ENCODE assay signal across 15 cellular contexts in the genomic region with DNA sequence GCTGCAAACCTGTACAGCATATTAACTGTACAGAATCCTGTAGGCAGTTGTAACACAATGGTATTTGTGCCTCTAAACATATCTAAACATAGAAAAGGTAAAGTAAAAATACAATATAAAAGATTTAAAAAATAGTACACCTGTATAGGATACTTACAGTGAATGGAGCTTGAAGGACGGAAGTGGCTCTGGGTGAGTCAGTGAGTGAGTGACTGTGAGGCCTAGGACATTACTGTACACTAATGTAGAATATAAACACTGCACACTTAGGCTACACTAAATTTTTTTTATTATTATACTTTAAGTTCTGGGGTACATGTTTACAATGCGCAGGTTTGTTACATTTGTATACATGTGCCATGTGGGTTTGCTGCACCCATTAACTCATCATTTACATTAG.
A peak's percentile ranks its signal among the peaks of the same experiment; 100 is the strongest.
DNase-seq lines count a peak whose midpoint lies in the region; ATAC-seq, FAIRE-seq and TF ChIP-seq lines count a peak whose summit lies in the region.
"Had no signal": no experiment of that assay in that cellular context is flagged by ENCODE, and none has a peak within 500 bp of the region (broad histone marks: within the 10 kb centered on the region; RNA-seq: fewer than 3 reads in every experiment).

No MANE protein-coding gene starts in this region.

- FAIRE-seq in RCC 7860 (lab: Jason Lieb, UNC) = peak; percentile 83
- FAIRE-seq: A549, D721Med had no signal

- peaks cover 65% of the 10 kb centered on the region for H3K4me1 Mint-ChIP-seq in progenitor cell of endocrine pancreas (ENCODE audit: low read depth)

- no peaks in the 10 kb centered on the region for H3K27me3 Mint-ChIP-seq in progenitor cell of endocrine pancreas

- TF ChIP-seq CTCF in progenitor cell of endocrine pancreas (IDR thresholded peaks at IDR 0.05; ENCODE audit: unreplicated experiment) = no peak
- no peak for TF ChIP-seq CTCF in omental fat pad (IDR thresholded peaks at IDR 0.05)

- DNase-seq in ELR (ENCODE audit: low read depth) (peak; percentile 31), RCC 7860 (ENCODE audit: low spot score) (peak; percentile 53), glomerular visceral epithelial cell (ENCODE audit: extremely low spot score) (peak; percentile 20), progenitor cell of endocrine pancreas (ENCODE audit: low spot score, unreplicated experiment) (no peak), omental fat pad (ENCODE audit: low spot score) (no peak), NCI-H2227 treated with DMSO at 0.1 percent for 48 hours (lab: John Stamatoyannopoulos, UW) (no peak)
- no peak for DNase-seq in activated T-cell treated with anti-CD3 and anti-CD28 coated beads, Interleukin-2, amount 50 U/mL, for 1 hour
- DNase-seq: BE2C; CD4-positive, alpha-beta memory T cell; DND-41; GF-D8; HCEC 1CT; HFFc6 had no signal

- no peak for ATAC-seq in omental fat pad (ENCODE audit: low FRiP score)
- ATAC-seq: A549 had no signal

- H3K9me3 Mint-ChIP-seq in progenitor cell of endocrine pancreas (ENCODE audit: low read depth) = no peaks in the 10 kb centered on the region
- H3K9me3 Mint-ChIP-seq: CD4-positive, alpha-beta memory T cell; HFFc6 had no signal

- H3K4me3 Mint-ChIP-seq in progenitor cell of endocrine pancreas (ENCODE audit: low read depth) = no peak overlapping the region
- H3K4me3 Mint-ChIP-seq: CD4-positive, alpha-beta memory T cell; HFFc6 had no signal

- no peaks in the 10 kb centered on the region for H3K36me3 Mint-ChIP-seq in progenitor cell of endocrine pancreas (ENCODE audit: insufficient read depth)
- H3K36me3 Mint-ChIP-seq: CD4-positive, alpha-beta memory T cell had no signal

- H3K27ac Mint-ChIP-seq in progenitor cell of endocrine pancreas = peak overlapping the region; percentile 34
- H3K27ac Mint-ChIP-seq: CD4-positive, alpha-beta memory T cell; HFFc6 had no signal

Comparison
In these comparisons a context has a peak if more than half of its experiments do, and no peak if none do; other contexts are left out.
1. DNase-seq: peak in ELR (single experiment), RCC 7860 (single experiment) and glomerular visceral epithelial cell (single experiment); none in progenitor cell of endocrine pancreas (single experiment), activated T-cell treated with anti-CD3 and anti-CD28 coated beads, Interleukin-2, amount 50 U/mL, for 1 hour (single experiment), omental fat pad (single experiment) and NCI-H2227 treated with DMSO at 0.1 percent for 48 hours (single experiment).